20 cellular contexts compared by ENCODE assay signal in the genomic region with DNA sequence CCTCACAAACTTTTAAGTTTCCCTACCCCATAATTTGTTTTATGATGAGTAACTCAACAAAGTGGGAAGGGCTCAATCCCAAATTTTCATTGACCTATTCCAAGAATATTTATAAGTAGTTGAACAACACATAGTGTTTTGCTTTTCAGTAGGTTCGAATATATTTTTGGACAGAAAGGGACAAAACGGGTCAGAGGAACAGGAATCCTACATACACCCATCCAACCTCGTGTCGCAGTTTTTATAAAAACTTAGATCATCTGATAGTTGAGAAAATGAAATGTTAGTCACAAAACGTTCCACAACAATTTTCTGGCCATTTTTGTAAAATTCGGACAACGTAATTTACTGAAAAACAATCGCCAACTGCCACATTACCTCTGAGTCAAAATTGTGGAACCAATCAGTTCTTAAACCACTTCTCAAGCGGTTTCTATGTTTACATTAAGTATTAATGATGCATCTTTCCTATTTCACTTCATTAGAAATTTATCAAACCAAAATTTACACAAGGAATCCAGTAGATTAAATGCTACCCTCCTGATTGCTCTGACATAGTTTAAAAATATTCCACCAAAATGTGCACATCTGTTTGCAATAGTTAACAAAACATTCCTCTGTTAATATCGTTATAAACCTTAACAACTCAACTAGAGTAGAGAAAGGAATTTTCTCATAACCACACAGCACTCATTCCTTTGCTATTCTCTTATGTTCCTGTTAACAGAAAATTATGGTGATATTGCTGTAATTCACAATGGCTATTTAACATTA. TPM values are rescaled to one million over a fixed set of nuclear protein-coding genes. Genes with fewer than 3 reads are reported as not detected.
A peak's percentile ranks its signal among the peaks of the same experiment; 100 is the strongest.
DNase-seq lines count a peak whose midpoint lies in the region; ATAC-seq and TF ChIP-seq lines count a peak whose summit lies in the region.
"Had no signal": no experiment of that assay in that cellular context is flagged by ENCODE, and none has a peak within 500 bp of the region (broad histone marks: within the 10 kb centered on the region; RNA-seq: fewer than 3 reads in every experiment).

No MANE protein-coding gene starts in this region.

- H4K20me1 ChIP-seq in BLaER1: peaks cover 93% of the 10 kb centered on the region

- H3K9me3 ChIP-seq in BLaER1 (no peaks in the 10 kb centered on the region), adipocyte (ENCODE audit: control insufficient read depth, low read length) (no peaks in the 10 kb centered on the region), colonic mucosa (no peaks in the 10 kb centered on the region)

- DNase-seq in HCEC 1CT: peak; percentile 18
- DNase-seq in adipocyte (ENCODE audit: low read depth): peak; percentile 57
- DNase-seq in hepatic stellate cell (ENCODE audit: low spot score): peak; percentile 13
- no peak for DNase-seq in stimulated activated naive CD4-positive, alpha-beta T cell treated with Interleukin-2 at 50 U/mL for 16 hours (lab: John Stamatoyannopoulos, UW)
- no peak for DNase-seq in NCI-H2107 treated with DMSO at 0.1 percent for 48 hours (lab: John Stamatoyannopoulos, UW; ENCODE audit: unreplicated experiment)
- no peak for DNase-seq in colonic mucosa
- DNase-seq: Calu3; CD4-positive, CD25-positive, alpha-beta regulatory T cell; DMS79 treated with DMSO at 0.1 percent for 48 hours; Karpas-422; MM.1S; NCI-H187 treated with DMSO at 0.1 percent for 48 hours; NCI-H2171; NCI-H446 treated with DMSO at 0.1 percent for 48 hours; NCI-H774; Right ventricle myocardium superior; T-helper 2 cell had no signal

- H3K27me3 ChIP-seq in BLaER1 (peaks cover 60% of the 10 kb centered on the region), adipocyte (replicated peaks; ENCODE audit: control insufficient read depth, insufficient read depth, low read length) (peaks cover 8% of the 10 kb centered on the region), colonic mucosa (peaks cover 26% of the 10 kb centered on the region)

- H3K27ac ChIP-seq in BLaER1 (peak overlapping the region; percentile 91), colonic mucosa (no peak overlapping the region)

- H3K4me2 ChIP-seq in BLaER1: peak overlapping the region; percentile 60

- peaks cover 14% of the 10 kb centered on the region for H3K4me1 ChIP-seq in BLaER1
- H3K4me1 ChIP-seq in adipocyte (ENCODE audit: control insufficient read depth, insufficient read depth, low read length): peaks cover 4% of the 10 kb centered on the region
- peaks cover 4% of the 10 kb centered on the region for H3K4me1 ChIP-seq in colonic mucosa

- peaks cover 72% of the 10 kb centered on the region for H3K36me3 ChIP-seq in BLaER1
- H3K36me3 ChIP-seq in adipocyte (ENCODE audit: control insufficient read depth, insufficient read depth, low read length, severe bottlenecking): no peaks in the 10 kb centered on the region
- H3K36me3 ChIP-seq in colonic mucosa: no peaks in the 10 kb centered on the region

- H3K4me3 ChIP-seq in BLaER1 (peak overlapping the region; percentile 70), adipocyte (ENCODE audit: low read length) (no peak overlapping the region), colonic mucosa (no peak overlapping the region)

- intact Hi-C loops in colonic mucosa (cut with DNase I): loop anchor here (10.0 kb wide), 1 partner anchor 210 kb away; no protein-coding TSS in a partner anchor

- ATAC-seq in GM19035 (IDR thresholded peaks at IDR 0.05; ENCODE audit: unreplicated experiment): no peak
- ATAC-seq: Panc1 had no signal

- no peak for TF ChIP-seq CTCF in colonic mucosa (IDR thresholded peaks at IDR 0.05)

- H3K9ac ChIP-seq in BLaER1 (peak overlapping the region; percentile 84), adipocyte (ENCODE audit: low read length) (no peak overlapping the region), colonic mucosa (ENCODE audit: low read depth in 2 of 2, low read length in 2 of 2) (no peak overlapping the region)

RNA-seq across cellular contexts. Expression of a gene that starts 6.3 kb away (rescaled TPM):
- total RNA-seq in colonic mucosa: under 1 TPM in 1 of 2 donors, not detected in 1; 0.11 TPM
- total RNA-seq: Calu3; CD4-positive, CD25-positive, alpha-beta regulatory T cell; Right ventricle myocardium superior had no signal

Comparison
In these comparisons a context has a peak if more than half of its experiments do, and no peak if none do; other contexts are left out.
1. DNase-seq: peak in HCEC 1CT (single experiment), adipocyte (single experiment) and hepatic stellate cell (single experiment); none in stimulated activated naive CD4-positive, alpha-beta T cell treated with Interleukin-2 at 50 U/mL for 16 hours (single experiment), NCI-H2107 treated with DMSO at 0.1 percent for 48 hours (single experiment) and colonic mucosa (single experiment).